ENCODE assay signal across 33 cellular contexts in the genomic region with DNA sequence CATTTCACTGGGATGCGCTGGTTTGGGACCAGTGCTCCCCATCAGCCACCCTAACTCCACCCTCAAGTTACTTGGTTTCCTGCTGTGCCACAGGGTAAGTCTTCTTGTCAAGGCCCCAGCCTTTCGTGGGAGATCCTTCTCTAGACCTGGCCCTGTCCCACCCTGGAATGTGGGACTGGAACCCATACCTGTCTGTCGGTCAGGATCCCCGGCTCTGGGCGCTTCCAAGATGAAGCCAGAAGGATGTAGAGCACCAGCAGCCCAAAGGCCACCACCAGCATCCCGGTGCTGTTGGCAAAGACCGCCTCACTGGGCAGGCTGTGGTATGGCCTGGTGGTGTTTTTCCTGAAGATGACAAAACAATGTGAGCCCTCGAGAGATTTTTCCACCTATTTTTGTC.
"Had no signal": no experiment of that assay in that cellular context is flagged by ENCODE, and none has a peak within 500 bp of the region (broad histone marks: within the 10 kb centered on the region; RNA-seq: fewer than 3 reads in every experiment).

No MANE protein-coding gene starts in this region.

- DNase-seq: activated CD4-positive, alpha-beta memory T cell treated with anti-CD3 and anti-CD28 coated beads for 36 hours; activated CD4-positive, alpha-beta T cell treated with anti-CD3 and anti-CD28 coated beads for 36 hours; activated CD4-positive, alpha-beta T cell treated with anti-CD3 and anti-CD28 coated beads, Interleukin-2, amount 10 ng/mL, durations not matched to agents 24 days and 14 days; activated CD4-positive, CD25-positive, alpha-beta regulatory T cell; activated CD4-positive, CD25-positive, alpha-beta regulatory T cell treated with anti-CD3 and anti-CD28 coated beads, Interleukin-2, amount 50 U/mL, for 72 hours; activated CD8-positive, alpha-beta memory T cell treated with anti-CD3 and anti-CD28 coated beads, Interleukin-2, amount 50 U/mL, for 48 hours; activated CD8-positive, alpha-beta T cell treated with anti-CD3 and anti-CD28 coated beads, Interleukin-2, amount 10 ng/mL, durations not matched to agents 7 days and 5 days; activated gamma-delta T cell; activated naive CD4-positive, alpha-beta T cell; activated naive CD8-positive, alpha-beta T cell treated with anti-CD3 and anti-CD28 coated beads for 36 hours; activated naive CD8-positive, alpha-beta T cell treated with anti-CD3 and anti-CD28 coated beads, Interleukin-2, amount 50 U/mL, for 24 hours; activated T-cell treated with anti-CD3 and anti-CD28 coated beads for 4 hours; activated T-cell treated with anti-CD3 and anti-CD28 coated beads, Interleukin-2, amount 50 U/mL, for 24 hours; activated T-cell treated with anti-CD3 and anti-CD28 coated beads, Interleukin-2, amount 50 U/mL, for 72 hours; adrenal gland; amygdala; body of pancreas; central memory CD4-positive, alpha-beta T cell; cerebellar nuclear complex; colonic mucosa; effector CD8-positive, alpha-beta T cell; esophagus squamous epithelium; foreskin melanocyte; T-helper 1 cell; T-helper 17 cell; T1000; WERI-Rb-1 had no signal

- H3K4me3 ChIP-seq: adrenal gland, body of pancreas, colonic mucosa, esophagus squamous epithelium, gastroesophageal sphincter had no signal

- FAIRE-seq: endometrium, endothelial cell of umbilical vein had no signal

- H3K4me1 Mint-ChIP-seq: activated CD4-positive, alpha-beta T cell treated with anti-CD3 and anti-CD28 coated beads for 36 hours; activated CD4-positive, alpha-beta T cell treated with anti-CD3 and anti-CD28 coated beads, Interleukin-2, amount 10 ng/mL, durations not matched to agents 24 days and 14 days; activated naive CD8-positive, alpha-beta T cell treated with anti-CD3 and anti-CD28 coated beads, Interleukin-2, amount 50 U/mL, for 24 hours had no signal

- H3K27me3 ChIP-seq: adrenal gland, body of pancreas, colonic mucosa, esophagus squamous epithelium, gastroesophageal sphincter had no signal

- H3K4me1 ChIP-seq: body of pancreas, colonic mucosa, gastroesophageal sphincter had no signal

- H3K36me3 ChIP-seq: WERI-Rb-1 had no signal

- ATAC-seq: activated CD4-positive, alpha-beta T cell treated with anti-CD3 and anti-CD28 coated beads for 36 hours; activated CD8-positive, alpha-beta T cell treated with anti-CD3 and anti-CD28 coated beads, Interleukin-2, amount 10 ng/mL, durations not matched to agents 7 days and 5 days; activated naive CD8-positive, alpha-beta T cell treated with anti-CD3 and anti-CD28 coated beads, Interleukin-2, amount 50 U/mL, for 24 hours; activated T-cell treated with anti-CD3 and anti-CD28 coated beads, Interleukin-2, amount 50 U/mL, for 72 hours; body of pancreas; gastroesophageal sphincter; T-helper 17 cell had no signal

- H3K4me3 Mint-ChIP-seq: activated CD4-positive, alpha-beta memory T cell treated with anti-CD3 and anti-CD28 coated beads for 36 hours; activated CD4-positive, alpha-beta T cell treated with anti-CD3 and anti-CD28 coated beads for 36 hours; activated CD4-positive, alpha-beta T cell treated with anti-CD3 and anti-CD28 coated beads, Interleukin-2, amount 10 ng/mL, durations not matched to agents 24 days and 14 days; activated CD8-positive, alpha-beta T cell treated with anti-CD3 and anti-CD28 coated beads, Interleukin-2, amount 10 ng/mL, durations not matched to agents 7 days and 5 days; activated naive CD4-positive, alpha-beta T cell treated with anti-CD3 and anti-CD28 coated beads, Interleukin-2, amount 50 U/mL, for 24 hours; activated naive CD8-positive, alpha-beta T cell treated with anti-CD3 and anti-CD28 coated beads for 36 hours; activated naive CD8-positive, alpha-beta T cell treated with anti-CD3 and anti-CD28 coated beads, Interleukin-2, amount 50 U/mL, for 24 hours; activated T-cell treated with anti-CD3 and anti-CD28 coated beads, Interleukin-2, amount 50 U/mL, for 24 hours; activated T-cell treated with anti-CD3 and anti-CD28 coated beads, Interleukin-2, amount 50 U/mL, for 72 hours; T-helper 17 cell; T-helper 2 cell treated with Interferon-gamma antibody and Interleukin-4, amounts not matched to agents 5 μg/mL and 100 μg/mL, for 36 hours had no signal

- H3K9me3 ChIP-seq: adrenal gland, body of pancreas, colonic mucosa, esophagus squamous epithelium, gastroesophageal sphincter had no signal

- H3K27ac Mint-ChIP-seq: activated CD4-positive, alpha-beta memory T cell treated with anti-CD3 and anti-CD28 coated beads for 36 hours; activated CD4-positive, alpha-beta T cell treated with anti-CD3 and anti-CD28 coated beads for 36 hours; activated CD4-positive, alpha-beta T cell treated with anti-CD3 and anti-CD28 coated beads, Interleukin-2, amount 10 ng/mL, durations not matched to agents 24 days and 14 days; activated CD8-positive, alpha-beta T cell treated with anti-CD3 and anti-CD28 coated beads, Interleukin-2, amount 10 ng/mL, durations not matched to agents 7 days and 5 days; activated naive CD4-positive, alpha-beta T cell treated with anti-CD3 and anti-CD28 coated beads, Interleukin-2, amount 50 U/mL, for 24 hours; activated naive CD8-positive, alpha-beta T cell treated with anti-CD3 and anti-CD28 coated beads for 36 hours; activated T-cell treated with anti-CD3 and anti-CD28 coated beads, Interleukin-2, amount 50 U/mL, for 24 hours; activated T-cell treated with anti-CD3 and anti-CD28 coated beads, Interleukin-2, amount 50 U/mL, for 72 hours; T-helper 17 cell; T-helper 2 cell treated with Interferon-gamma antibody and Interleukin-4, amounts not matched to agents 5 μg/mL and 100 μg/mL, for 36 hours had no signal

- H3K27ac ChIP-seq: body of pancreas, colonic mucosa, epithelial cell of prostate, esophagus squamous epithelium, gastroesophageal sphincter, WERI-Rb-1 had no signal

- H3K9me3 Mint-ChIP-seq: activated CD4-positive, alpha-beta memory T cell treated with anti-CD3 and anti-CD28 coated beads for 36 hours; activated CD4-positive, alpha-beta T cell treated with anti-CD3 and anti-CD28 coated beads, Interleukin-2, amount 10 ng/mL, durations not matched to agents 24 days and 14 days; activated naive CD4-positive, alpha-beta T cell treated with anti-CD3 and anti-CD28 coated beads, Interleukin-2, amount 50 U/mL, for 24 hours; activated naive CD8-positive, alpha-beta T cell treated with anti-CD3 and anti-CD28 coated beads for 36 hours; activated naive CD8-positive, alpha-beta T cell treated with anti-CD3 and anti-CD28 coated beads, Interleukin-2, amount 50 U/mL, for 24 hours; activated T-cell treated with anti-CD3 and anti-CD28 coated beads, Interleukin-2, amount 50 U/mL, for 24 hours; activated T-cell treated with anti-CD3 and anti-CD28 coated beads, Interleukin-2, amount 50 U/mL, for 72 hours; T-helper 2 cell treated with Interferon-gamma antibody and Interleukin-4, amounts not matched to agents 5 μg/mL and 100 μg/mL, for 36 hours had no signal

- H3K27me3 Mint-ChIP-seq: activated CD4-positive, alpha-beta memory T cell treated with anti-CD3 and anti-CD28 coated beads for 36 hours; activated CD4-positive, alpha-beta T cell treated with anti-CD3 and anti-CD28 coated beads for 36 hours; activated CD4-positive, alpha-beta T cell treated with anti-CD3 and anti-CD28 coated beads, Interleukin-2, amount 10 ng/mL, durations not matched to agents 24 days and 14 days; activated naive CD4-positive, alpha-beta T cell treated with anti-CD3 and anti-CD28 coated beads, Interleukin-2, amount 50 U/mL, for 24 hours; activated naive CD8-positive, alpha-beta T cell treated with anti-CD3 and anti-CD28 coated beads for 36 hours; activated naive CD8-positive, alpha-beta T cell treated with anti-CD3 and anti-CD28 coated beads, Interleukin-2, amount 50 U/mL, for 24 hours; activated T-cell treated with anti-CD3 and anti-CD28 coated beads, Interleukin-2, amount 50 U/mL, for 24 hours; T-helper 17 cell had no signal
